In genomic region chr10:48733329-48733728, GRCh38 we compare ENCODE assay signal across 23 cellular contexts. TPM values are rescaled to one million over a fixed set of nuclear protein-coding genes. Genes with fewer than 3 reads are reported as not detected.
DNase-seq lines count a peak whose midpoint lies in the region; ATAC-seq and TF ChIP-seq lines count a peak whose summit lies in the region.
"Had no signal": no experiment of that assay in that cellular context is flagged by ENCODE, and none has a peak within 500 bp of the region (broad histone marks: within the 10 kb centered on the region; RNA-seq: fewer than 3 reads in every experiment).

No MANE protein-coding gene starts in this region.

- no peaks in the 10 kb centered on the region for H3K36me3 ChIP-seq in endodermal cell (ENCODE audit: control insufficient read depth, insufficient read depth, low read length)

- no peaks in the 10 kb centered on the region for H3K4me1 ChIP-seq in endodermal cell (ENCODE audit: control insufficient read depth, insufficient read depth, low read length)

- no peak overlapping the region for H3K4me3 ChIP-seq in endodermal cell (ENCODE audit: low read length)

- 68% methylated on average over 1 of the region's 1 CpG; no CpG with 5 or more reads in 1 of the 2 experiments for WGBS in endodermal cell (ENCODE audit: insufficient coverage in 1 of 2, insufficient read length in 1 of 2), 2 experiments

- H3K27me3 Mint-ChIP-seq in WTC11 (ENCODE audit: low read depth) = no peaks in the 10 kb centered on the region
- H3K27me3 Mint-ChIP-seq in endodermal cell (ENCODE audit: insufficient read depth) = peaks cover 7% of the 10 kb centered on the region
- H3K27me3 Mint-ChIP-seq in memory B cell = no peaks in the 10 kb centered on the region
- no peaks in the 10 kb centered on the region for H3K27me3 Mint-ChIP-seq in stimulated activated naive B cell treated with anti-CD40 and anti-IgM and Interleukin-4, amounts not matched to agents 10 μg/mL and 1 μg/mL and 100 μg/mL, for 72 hours

- H3K27ac ChIP-seq in endodermal cell (ENCODE audit: low read depth, low read length) = no peak overlapping the region

- H3K36me3 Mint-ChIP-seq in WTC11 (no peaks in the 10 kb centered on the region), endodermal cell (ENCODE audit: low read depth) (no peaks in the 10 kb centered on the region), memory B cell (peaks cover 48% of the 10 kb centered on the region)
- peaks cover 48 to 71% of the 10 kb centered on the region in 2 donors for H3K36me3 Mint-ChIP-seq in stimulated activated naive B cell treated with anti-CD40 and anti-IgM and Interleukin-4, amounts not matched to agents 10 μg/mL and 1 μg/mL and 100 μg/mL, for 72 hours
- H3K36me3 Mint-ChIP-seq: CD4-positive, alpha-beta memory T cell had no signal

- ATAC-seq in WTC11 = peak; percentile 48
- ATAC-seq in memory B cell (ENCODE audit: low read depth) = no peak
- no peak for ATAC-seq in stimulated activated naive B cell treated with anti-CD40 and anti-IgM and Interleukin-4, amounts not matched to agents 10 μg/mL and 1 μg/mL and 100 μg/mL, for 72 hours (replicated peaks)
- no peak for ATAC-seq in HG03095 (IDR thresholded peaks at IDR 0.05; ENCODE audit: unreplicated experiment)
- no peak for ATAC-seq in GM21390 (IDR thresholded peaks at IDR 0.05; ENCODE audit: unreplicated experiment)
- no peak for ATAC-seq in GM21367 (IDR thresholded peaks at IDR 0.05; ENCODE audit: unreplicated experiment)

- H3K9me3 ChIP-seq in endodermal cell (ENCODE audit: control insufficient read depth, low read length) = no peaks in the 10 kb centered on the region

- no peaks in the 10 kb centered on the region for H3K27me3 ChIP-seq in endodermal cell (ENCODE audit: control insufficient read depth, insufficient read depth, low read length, poor library complexity, severe bottlenecking)

- H3K4me1 Mint-ChIP-seq in WTC11 (peaks cover 18% of the 10 kb centered on the region), endodermal cell (no peaks in the 10 kb centered on the region), memory B cell (peaks cover 6% of the 10 kb centered on the region)
- H3K4me1 Mint-ChIP-seq in stimulated activated naive B cell treated with anti-CD40 and anti-IgM and Interleukin-4, amounts not matched to agents 10 μg/mL and 1 μg/mL and 100 μg/mL, for 72 hours = peaks cover 9 to 50% of the 10 kb centered on the region in 2 donors
- H3K4me1 Mint-ChIP-seq: CD4-positive, alpha-beta memory T cell had no signal

- H3K4me3 Mint-ChIP-seq in WTC11 = no peak overlapping the region
- no peak overlapping the region for H3K4me3 Mint-ChIP-seq in endodermal cell
- H3K4me3 Mint-ChIP-seq in memory B cell = no peak overlapping the region
- no peak overlapping the region for H3K4me3 Mint-ChIP-seq in stimulated activated naive B cell treated with anti-CD40 and anti-IgM and Interleukin-4, amounts not matched to agents 10 μg/mL and 1 μg/mL and 100 μg/mL, for 72 hours
- H3K4me3 Mint-ChIP-seq: CD4-positive, alpha-beta memory T cell had no signal

- H3K9me3 Mint-ChIP-seq in WTC11 (peaks cover 11% of the 10 kb centered on the region; the same call in 1 of the 2 replicates), endodermal cell (no peaks in the 10 kb centered on the region), memory B cell (no peaks in the 10 kb centered on the region)
- H3K9me3 Mint-ChIP-seq in stimulated activated naive B cell treated with anti-CD40 and anti-IgM and Interleukin-4, amounts not matched to agents 10 μg/mL and 1 μg/mL and 100 μg/mL, for 72 hours = no peaks in the 10 kb centered on the region

- POLR2A ChIA-PET in WTC11 (lab: Charles Lee) = no interaction called here

- CTCF ChIA-PET in WTC11 (lab: Charles Lee) = interaction anchor here (1.0 to 1.6 kb wide), 2 partner anchors 75 to 431 kb away, joined by 3 to 6 read pairs; no protein-coding TSS in a partner anchor

- H3K27ac Mint-ChIP-seq in WTC11 (no peak overlapping the region), endodermal cell (no peak overlapping the region), memory B cell (peak overlapping the region; percentile 19)
- H3K27ac Mint-ChIP-seq in stimulated activated naive B cell treated with anti-CD40 and anti-IgM and Interleukin-4, amounts not matched to agents 10 μg/mL and 1 μg/mL and 100 μg/mL, for 72 hours = peak overlapping the region; percentile 16
- H3K27ac Mint-ChIP-seq: CD4-positive, alpha-beta memory T cell had no signal

- no peak overlapping the region for H3K9ac ChIP-seq in endodermal cell (ENCODE audit: extremely low read depth, low read length, poor library complexity, severe bottlenecking)

- DNase-seq in WTC11 (ENCODE audit: low spot score) (no peak), endodermal cell (peak; percentile 32), memory B cell (ENCODE audit: low spot score in 2 of 2) (no peak)
- no peak for DNase-seq in stimulated activated naive B cell treated with anti-CD40 and anti-IgM and Interleukin-4, amounts not matched to agents 10 μg/mL and 1 μg/mL and 100 μg/mL, for 72 hours
- DNase-seq in activated CD4-positive, alpha-beta T cell treated with anti-CD3 and anti-CD28 coated beads for 48 hours = no peak
- DNase-seq: C1 segment of cervical spinal cord; Calu3; CD4-positive, alpha-beta memory T cell; COR-L47; DMS53; DMS79 treated with DMSO at 0.1 percent for 48 hours; GF-D8; H7; HCEC 1CT had no signal

- TF ChIP-seq CTCF in WTC11 (IDR thresholded peaks at IDR 0.05) (no peak), endodermal cell (conservative IDR thresholded peaks at IDR 0.05) (no peak)

TF ChIP-seq in WTC11, 78 proteins besides CTCF, POLR2A, EP300 and RAD21:
- no peak for TF ChIP-seq CREM (CRISPR knock-in tag; IDR thresholded peaks at IDR 0.05)
- TF ChIP-seq TEAD1 (CRISPR knock-in tag; IDR thresholded peaks at IDR 0.05) = no peak
- TF ChIP-seq, protein P1, sequence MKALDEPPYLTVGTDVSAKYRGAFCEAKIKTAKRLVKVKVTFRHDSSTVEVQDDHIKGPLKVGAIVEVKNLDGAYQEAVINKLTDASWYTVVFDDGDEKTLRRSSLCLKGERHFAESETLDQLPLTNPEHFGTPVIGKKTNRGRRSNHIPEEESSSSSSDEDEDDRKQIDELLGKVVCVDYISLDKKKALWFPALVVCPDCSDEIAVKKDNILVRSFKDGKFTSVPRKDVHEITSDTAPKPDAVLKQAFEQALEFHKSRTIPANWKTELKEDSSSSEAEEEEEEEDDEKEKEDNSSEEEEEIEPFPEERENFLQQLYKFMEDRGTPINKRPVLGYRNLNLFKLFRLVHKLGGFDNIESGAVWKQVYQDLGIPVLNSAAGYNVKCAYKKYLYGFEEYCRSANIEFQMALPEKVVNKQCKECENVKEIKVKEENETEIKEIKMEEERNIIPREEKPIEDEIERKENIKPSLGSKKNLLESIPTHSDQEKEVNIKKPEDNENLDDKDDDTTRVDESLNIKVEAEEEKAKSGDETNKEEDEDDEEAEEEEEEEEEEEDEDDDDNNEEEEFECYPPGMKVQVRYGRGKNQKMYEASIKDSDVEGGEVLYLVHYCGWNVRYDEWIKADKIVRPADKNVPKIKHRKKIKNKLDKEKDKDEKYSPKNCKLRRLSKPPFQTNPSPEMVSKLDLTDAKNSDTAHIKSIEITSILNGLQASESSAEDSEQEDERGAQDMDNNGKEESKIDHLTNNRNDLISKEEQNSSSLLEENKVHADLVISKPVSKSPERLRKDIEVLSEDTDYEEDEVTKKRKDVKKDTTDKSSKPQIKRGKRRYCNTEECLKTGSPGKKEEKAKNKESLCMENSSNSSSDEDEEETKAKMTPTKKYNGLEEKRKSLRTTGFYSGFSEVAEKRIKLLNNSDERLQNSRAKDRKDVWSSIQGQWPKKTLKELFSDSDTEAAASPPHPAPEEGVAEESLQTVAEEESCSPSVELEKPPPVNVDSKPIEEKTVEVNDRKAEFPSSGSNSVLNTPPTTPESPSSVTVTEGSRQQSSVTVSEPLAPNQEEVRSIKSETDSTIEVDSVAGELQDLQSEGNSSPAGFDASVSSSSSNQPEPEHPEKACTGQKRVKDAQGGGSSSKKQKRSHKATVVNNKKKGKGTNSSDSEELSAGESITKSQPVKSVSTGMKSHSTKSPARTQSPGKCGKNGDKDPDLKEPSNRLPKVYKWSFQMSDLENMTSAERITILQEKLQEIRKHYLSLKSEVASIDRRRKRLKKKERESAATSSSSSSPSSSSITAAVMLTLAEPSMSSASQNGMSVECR (CRISPR knock-in tag; IDR thresholded peaks at IDR 0.05; ENCODE audit: borderline replicate concordance) = no peak

RNA-seq across cellular contexts. Expression of gene WDFY4, which starts 48.7 kb away (rescaled TPM):
- total RNA-seq in WTC11 (2021) (0.13 to 0.25 TPM (median 0.21 TPM) in 3 replicates), endodermal cell (not detected)
- 0.04 TPM for polyA plus RNA-seq in endodermal cell (2013, experiment 1 of 2)
- not detected for polyA plus RNA-seq in endodermal cell (2013, experiment 2 of 2)
- total RNA-seq: A172, A673, Calu3, Daoy, G401, H1, H7 had no signal
- polyA plus RNA-seq: BJ, H1 had no signal

Comparison
In these comparisons a context has a peak if more than half of its experiments do, and no peak if none do; other contexts are left out.
1. H3K27ac Mint-ChIP-seq: peak in memory B cell (single experiment) and stimulated activated naive B cell treated with anti-CD40 and anti-IgM and Interleukin-4, amounts not matched to agents 10 μg/mL and 1 μg/mL and 100 μg/mL, for 72 hours (single experiment); none in WTC11 (single experiment) and endodermal cell (single experiment).